In genomic region chr1:214341918-214342317, GRCh38 we compare ENCODE assay signal across 18 cellular contexts.
"Had no signal": no experiment of that assay in that cellular context is flagged by ENCODE, and none has a peak within 500 bp of the region (broad histone marks: within the 10 kb centered on the region; RNA-seq: fewer than 3 reads in every experiment).

No MANE protein-coding gene starts in this region.

- H3K27ac Mint-ChIP-seq: activated CD4-positive, alpha-beta T cell treated with anti-CD3 and anti-CD28 coated beads, Interleukin-2, amount 10 ng/mL, durations not matched to agents 24 days and 14 days; activated CD8-positive, alpha-beta T cell treated with anti-CD3 and anti-CD28 coated beads, Interleukin-2, amount 10 ng/mL, durations not matched to agents 7 days and 5 days; activated naive CD4-positive, alpha-beta T cell treated with anti-CD3 and anti-CD28 coated beads, Interleukin-2, amount 50 U/mL, for 24 hours; nephron had no signal

- H3K27me3 Mint-ChIP-seq: activated CD4-positive, alpha-beta T cell treated with anti-CD3 and anti-CD28 coated beads, Interleukin-2, amount 10 ng/mL, durations not matched to agents 24 days and 14 days; activated naive CD4-positive, alpha-beta T cell treated with anti-CD3 and anti-CD28 coated beads, Interleukin-2, amount 50 U/mL, for 24 hours had no signal

- H3K4me1 Mint-ChIP-seq: activated naive CD4-positive, alpha-beta T cell treated with anti-CD3 and anti-CD28 coated beads, Interleukin-2, amount 50 U/mL, for 24 hours had no signal

- H3K4me3 Mint-ChIP-seq: activated CD4-positive, alpha-beta T cell treated with anti-CD3 and anti-CD28 coated beads, Interleukin-2, amount 10 ng/mL, durations not matched to agents 24 days and 14 days; activated CD8-positive, alpha-beta T cell treated with anti-CD3 and anti-CD28 coated beads, Interleukin-2, amount 10 ng/mL, durations not matched to agents 7 days and 5 days; activated naive CD4-positive, alpha-beta T cell treated with anti-CD3 and anti-CD28 coated beads, Interleukin-2, amount 50 U/mL, for 24 hours; nephron had no signal

- H3K27me3 ChIP-seq: sigmoid colon, spleen, stomach, testis, upper lobe of right lung had no signal

- H3K4me3 ChIP-seq: psoas muscle, sigmoid colon, spleen, stomach, testis, upper lobe of right lung had no signal

- H3K4me1 ChIP-seq: spleen, testis, upper lobe of right lung had no signal

- H3K36me3 ChIP-seq: upper lobe of right lung had no signal

- H3K27ac ChIP-seq: psoas muscle, sigmoid colon, spleen, stomach, testis, upper lobe of right lung had no signal

- H3K9me3 ChIP-seq: testis, upper lobe of right lung had no signal

- DNase-seq: activated CD4-positive, alpha-beta T cell treated with anti-CD3 and anti-CD28 coated beads, Interleukin-2, amount 10 ng/mL, durations not matched to agents 24 days and 14 days; activated CD4-positive, CD25-positive, alpha-beta regulatory T cell; activated CD8-positive, alpha-beta memory T cell treated with anti-CD3 and anti-CD28 coated beads, Interleukin-2, amount 50 U/mL, for 4 hours; activated CD8-positive, alpha-beta T cell treated with anti-CD3 and anti-CD28 coated beads, Interleukin-2, amount 10 ng/mL, durations not matched to agents 7 days and 5 days; activated effector memory CD4-positive, alpha-beta T cell treated with anti-CD3 and anti-CD28 coated beads, Interleukin-2, amount 50 U/mL, for 16 hours; activated T-cell treated with anti-CD3 and anti-CD28 coated beads, Interleukin-2, amount 50 U/mL, for 48 hours; dermis blood vessel endothelial cell; glutamatergic neuron; psoas muscle; sigmoid colon; spleen; stimulated activated CD4-positive, alpha-beta T cell treated with anti-CD3 and anti-CD28 coated beads, Interleukin-1b, Interleukin-23, amount 100 ng/mL, for 48 hours; stomach; T-helper 2 cell; testis; upper lobe of right lung had no signal
